In genomic region chr9:85466834-85467233, GRCh38 we compare ENCODE assay signal across 33 cellular contexts.
"Had no signal": no experiment of that assay in that cellular context is flagged by ENCODE, and none has a peak within 500 bp of the region (broad histone marks: within the 10 kb centered on the region; RNA-seq: fewer than 3 reads in every experiment).

No MANE protein-coding gene starts in this region.

- H3K4me1 ChIP-seq: ascending aorta, breast epithelium, Peyer's patch, SJSA1 had no signal

- H3K27ac ChIP-seq: ascending aorta, breast epithelium, Peyer's patch, SJSA1, VCaP had no signal

- H3K9me3 Mint-ChIP-seq: activated CD4-positive, alpha-beta T cell treated with anti-CD3 and anti-CD28 coated beads, Interleukin-2, amount 10 ng/mL, durations not matched to agents 24 days and 14 days; activated naive CD4-positive, alpha-beta T cell treated with anti-CD3 and anti-CD28 coated beads, Interleukin-2, amount 50 U/mL, for 24 hours; activated naive CD8-positive, alpha-beta T cell treated with anti-CD3 and anti-CD28 coated beads, Interleukin-2, amount 10 ng/mL, durations not matched to agents 7 days and 5 days; activated T-cell treated with anti-CD3 and anti-CD28 coated beads, Interleukin-2, amount 50 U/mL, for 24 hours; activated T-helper 2 cell treated with anti-CD3 and anti-CD28 coated beads, Interferon-gamma antibody, Interleukin-2, Interleukin-4, amounts not matched to agents 10 μg/mL and 5 μg/mL and 100 μg/mL, durations not matched to agents 14 hours and 24 hours and 36 hours; T-cell had no signal

- H3K36me3 Mint-ChIP-seq: activated naive CD4-positive, alpha-beta T cell treated with anti-CD3 and anti-CD28 coated beads, Interleukin-2, amount 50 U/mL, for 24 hours; activated naive CD8-positive, alpha-beta T cell treated with anti-CD3 and anti-CD28 coated beads, Interleukin-2, amount 10 ng/mL, durations not matched to agents 7 days and 5 days; T-cell had no signal

- ATAC-seq: activated CD8-positive, alpha-beta T cell treated with anti-CD3 and anti-CD28 coated beads, Interleukin-2, amount 10 ng/mL, durations not matched to agents 7 days and 5 days; PC-3; SK-N-SH treated with all-trans-retinoic acid at 6 μM for 48 hours; T-cell had no signal

- H3K27me3 Mint-ChIP-seq: activated CD4-positive, alpha-beta T cell treated with anti-CD3 and anti-CD28 coated beads, Interleukin-2, amount 10 ng/mL, durations not matched to agents 24 days and 14 days; activated T-cell treated with anti-CD3 and anti-CD28 coated beads, Interleukin-2, amount 50 U/mL, for 24 hours had no signal

- H3K4me1 Mint-ChIP-seq: activated CD4-positive, alpha-beta T cell treated with anti-CD3 and anti-CD28 coated beads, Interleukin-2, amount 10 ng/mL, durations not matched to agents 24 days and 14 days; activated naive CD4-positive, alpha-beta T cell treated with anti-CD3 and anti-CD28 coated beads, Interleukin-2, amount 50 U/mL, for 24 hours; activated naive CD8-positive, alpha-beta T cell treated with anti-CD3 and anti-CD28 coated beads, Interleukin-2, amount 10 ng/mL, durations not matched to agents 7 days and 5 days; T-cell had no signal

- H3K4me3 ChIP-seq: ascending aorta, breast epithelium, MG63, Peyer's patch, SJSA1 had no signal

- H3K27ac Mint-ChIP-seq: activated CD4-positive, alpha-beta T cell treated with anti-CD3 and anti-CD28 coated beads, Interleukin-2, amount 10 ng/mL, durations not matched to agents 24 days and 14 days; activated CD8-positive, alpha-beta T cell treated with anti-CD3 and anti-CD28 coated beads, Interleukin-2, amount 10 ng/mL, durations not matched to agents 7 days and 5 days; activated naive CD4-positive, alpha-beta T cell treated with anti-CD3 and anti-CD28 coated beads, Interleukin-2, amount 50 U/mL, for 24 hours; activated naive CD8-positive, alpha-beta T cell treated with anti-CD3 and anti-CD28 coated beads, Interleukin-2, amount 10 ng/mL, durations not matched to agents 7 days and 5 days; activated T-cell treated with anti-CD3 and anti-CD28 coated beads, Interleukin-2, amount 50 U/mL, for 24 hours; activated T-helper 2 cell treated with anti-CD3 and anti-CD28 coated beads, Interferon-gamma antibody, Interleukin-2, Interleukin-4, amounts not matched to agents 10 μg/mL and 5 μg/mL and 100 μg/mL, durations not matched to agents 14 hours and 24 hours and 36 hours; T-cell had no signal

- DNase-seq: activated CD4-positive, alpha-beta T cell treated with anti-CD3 and anti-CD28 coated beads, Interleukin-2, amount 10 ng/mL, durations not matched to agents 24 days and 14 days; activated CD4-positive, alpha-beta T cell treated with anti-CD3 and anti-CD28 coated beads, Interleukin-2, amount 50 U/mL, for 4 hours; activated CD8-positive, alpha-beta T cell treated with anti-CD3 and anti-CD28 coated beads, Interleukin-2, amount 10 ng/mL, durations not matched to agents 7 days and 5 days; activated gamma-delta T cell; activated naive CD4-positive, alpha-beta T cell treated with Interleukin-2 at 50 U/mL for 16 hours; activated naive CD8-positive, alpha-beta T cell treated with anti-CD3 and anti-CD28 coated beads, Interleukin-2, amount 10 ng/mL, durations not matched to agents 7 days and 5 days; activated T-cell treated with anti-CD3 and anti-CD28 coated beads, Interleukin-2, amount 50 U/mL, for 24 hours; amygdala; Kasumi-1; KG1; MG63; NCI-H1048; NCI-H1105 treated with DMSO at 0.1 percent for 48 hours; NCI-H1436; NCI-H1694; NCI-H1930; NCI-H2081 treated with DMSO at 0.1 percent for 48 hours; NCI-H345; NCI-H524 treated with DMSO at 0.1 percent for 48 hours; PC-3; Peyer's patch; RPMI8226; SHP77 treated with DMSO at 0.1 percent for 48 hours; T-cell; T-helper 2 cell; T-helper 9 cell had no signal

- H3K9me3 ChIP-seq: ascending aorta, breast epithelium, MG63, Peyer's patch, SJSA1 had no signal

- H3K4me3 Mint-ChIP-seq: activated CD4-positive, alpha-beta T cell treated with anti-CD3 and anti-CD28 coated beads, Interleukin-2, amount 10 ng/mL, durations not matched to agents 24 days and 14 days; activated CD8-positive, alpha-beta T cell treated with anti-CD3 and anti-CD28 coated beads, Interleukin-2, amount 10 ng/mL, durations not matched to agents 7 days and 5 days; activated naive CD4-positive, alpha-beta T cell treated with anti-CD3 and anti-CD28 coated beads, Interleukin-2, amount 50 U/mL, for 24 hours; activated naive CD8-positive, alpha-beta T cell treated with anti-CD3 and anti-CD28 coated beads, Interleukin-2, amount 10 ng/mL, durations not matched to agents 7 days and 5 days; activated T-cell treated with anti-CD3 and anti-CD28 coated beads, Interleukin-2, amount 50 U/mL, for 24 hours; T-cell had no signal

- H3K36me3 ChIP-seq: ascending aorta, breast epithelium, MG63, Peyer's patch, SJSA1 had no signal

- H3K27me3 ChIP-seq: ascending aorta, breast epithelium, MG63, Peyer's patch had no signal
